Comparison of ENCODE assay signal across 21 cellular contexts in genomic region chr5:144395704-144396103, GRCh38.
DNase-seq lines count a peak whose midpoint lies in the region; ATAC-seq and TF ChIP-seq lines count a peak whose summit lies in the region.
"Had no signal": no experiment of that assay in that cellular context is flagged by ENCODE, and none has a peak within 500 bp of the region (broad histone marks: within the 10 kb centered on the region; RNA-seq: fewer than 3 reads in every experiment).

No MANE protein-coding gene starts in this region.

- no peaks in the 10 kb centered on the region for H3K4me1 ChIP-seq in lower lobe of right lung
- H3K4me1 ChIP-seq: BLaER1 treated with 17β-estradiol and CSF1 and Interleukin-3, amounts not matched to agents 10 nM and 100 nM had no signal

- DNase-seq in H7 (no peak), ureter (ENCODE audit: low spot score) (no peak), NCI-H345 (lab: John Stamatoyannopoulos, UW) (no peak), lower lobe of right lung (no peak)
- DNase-seq: ACHN; activated CD4-positive, alpha-beta memory T cell treated with anti-CD3 and anti-CD28 coated beads for 36 hours; activated gamma-delta T cell treated with Interleukin-2 at 50 U/mL for 16 hours; activated T-cell treated with anti-CD3 and anti-CD28 coated beads for 4 hours; cortex of kidney; EL; glutamatergic neuron; KBM-7; left colon; NCI-H187 had no signal

- no peaks in the 10 kb centered on the region for H3K9me3 ChIP-seq in lower lobe of right lung
- H3K9me3 ChIP-seq: BLaER1 treated with 17β-estradiol and CSF1 and Interleukin-3, amounts not matched to agents 10 nM and 100 nM had no signal

- intact Hi-C loops in lower lobe of right lung (cut with DNase I) = no loop called here

- no peak overlapping the region for H3K27ac ChIP-seq in lower lobe of right lung
- H3K27ac ChIP-seq: BLaER1 treated with 17β-estradiol and CSF1 and Interleukin-3, amounts not matched to agents 10 nM and 100 nM had no signal

- H3K27me3 ChIP-seq in H7 (ENCODE audit: control insufficient read depth, insufficient read depth, low read length) (no peaks in the 10 kb centered on the region), lower lobe of right lung (ENCODE audit: low read depth) (no peaks in the 10 kb centered on the region)
- H3K27me3 ChIP-seq: BLaER1 treated with 17β-estradiol and CSF1 and Interleukin-3, amounts not matched to agents 10 nM and 100 nM had no signal

- ATAC-seq in GM18517 (IDR thresholded peaks at IDR 0.05; ENCODE audit: unreplicated experiment) (peak; percentile 65), GM21619 (IDR thresholded peaks at IDR 0.05; ENCODE audit: unreplicated experiment) (peak; percentile 69), HG02981 (IDR thresholded peaks at IDR 0.05; ENCODE audit: unreplicated experiment) (peak; percentile 62), HG03575 (IDR thresholded peaks at IDR 0.05; ENCODE audit: extremely low read depth, insufficient number of reproducible peaks, low FRiP score, unreplicated experiment) (peak; percentile 67), lower lobe of right lung (no peak)
- ATAC-seq: left colon; stimulated activated memory B cell treated with anti-CD40 and anti-IgM and Interleukin-4, amounts not matched to agents 10 μg/mL and 1 μg/mL and 100 μg/mL, for 72 hours; WTC11 had no signal

- H3K36me3 ChIP-seq in H7 (replicated peaks; ENCODE audit: control insufficient read depth, insufficient read depth, low read length) (no peaks in the 10 kb centered on the region), lower lobe of right lung (no peaks in the 10 kb centered on the region)
- H3K36me3 ChIP-seq: BLaER1 treated with 17β-estradiol and CSF1 and Interleukin-3, amounts not matched to agents 10 nM and 100 nM had no signal

- H3K4me3 ChIP-seq in H7 (ENCODE audit: insufficient read depth, low read depth, low read length) = no peak overlapping the region
- H3K4me3 ChIP-seq in lower lobe of right lung = no peak overlapping the region
- H3K4me3 ChIP-seq: BLaER1 treated with 17β-estradiol and CSF1 and Interleukin-3, amounts not matched to agents 10 nM and 100 nM had no signal

- TF ChIP-seq CTCF in lower lobe of right lung (IDR thresholded peaks at IDR 0.05) = no peak

Comparison
In these comparisons a context has a peak if more than half of its experiments do, and no peak if none do; other contexts are left out.
1. ATAC-seq: peak in GM18517 (single experiment), GM21619 (single experiment), HG02981 (single experiment) and HG03575 (single experiment); none in lower lobe of right lung (0 of 2).